27 cellular contexts compared by ENCODE assay signal in genomic region chr12:60451457-60451856, GRCh38.
"Had no signal": no experiment of that assay in that cellular context is flagged by ENCODE, and none has a peak within 500 bp of the region (broad histone marks: within the 10 kb centered on the region; RNA-seq: fewer than 3 reads in every experiment).

No MANE protein-coding gene starts in this region.

- H3K4me3 ChIP-seq: ascending aorta, breast epithelium, cardiac muscle cell, colonic mucosa, esophagus squamous epithelium, gastroesophageal sphincter had no signal

- H3K4me1 ChIP-seq: ascending aorta, breast epithelium, colonic mucosa, esophagus squamous epithelium, gastroesophageal sphincter had no signal

- DNase-seq: activated CD4-positive, alpha-beta memory T cell treated with anti-CD3 and anti-CD28 coated beads for 36 hours; activated CD4-positive, alpha-beta T cell treated with anti-CD3 and anti-CD28 coated beads for 36 hours; activated CD4-positive, alpha-beta T cell treated with anti-CD3 and anti-CD28 coated beads, Interleukin-2, amount 10 ng/mL, durations not matched to agents 24 days and 14 days; activated CD4-positive, CD25-positive, alpha-beta regulatory T cell; activated CD4-positive, CD25-positive, alpha-beta regulatory T cell treated with anti-CD3 and anti-CD28 coated beads, Interleukin-2, amount 50 U/mL, for 72 hours; activated CD8-positive, alpha-beta memory T cell treated with anti-CD3 and anti-CD28 coated beads, Interleukin-2, amount 10 ng/mL, durations not matched to agents 7 days and 5 days; activated CD8-positive, alpha-beta memory T cell treated with anti-CD3 and anti-CD28 coated beads, Interleukin-2, amount 50 U/mL, for 4 hours; activated CD8-positive, alpha-beta T cell treated with anti-CD3 and anti-CD28 coated beads, Interleukin-2, amount 10 ng/mL, durations not matched to agents 7 days and 5 days; activated effector memory CD4-positive, alpha-beta T cell treated with anti-CD3 and anti-CD28 coated beads, Interleukin-2, amount 50 U/mL, for 16 hours; activated naive CD4-positive, alpha-beta T cell treated with anti-CD3 and anti-CD28 coated beads for 36 hours; activated naive CD8-positive, alpha-beta T cell treated with anti-CD3 and anti-CD28 coated beads, Interleukin-2, amount 10 ng/mL, durations not matched to agents 7 days and 5 days; activated T-cell treated with anti-CD3 and anti-CD28 coated beads, Interleukin-2, amount 50 U/mL, for 1 hour; activated T-cell treated with anti-CD3 and anti-CD28 coated beads, Interleukin-2, amount 50 U/mL, for 48 hours; central memory CD4-positive, alpha-beta T cell; cerebellar nuclear complex; colonic mucosa; effector CD8-positive, alpha-beta T cell; esophagus squamous epithelium; foreskin melanocyte; T-helper 2 cell had no signal

- H3K36me3 ChIP-seq: ascending aorta, breast epithelium, cardiac muscle cell, colonic mucosa, esophagus squamous epithelium, gastroesophageal sphincter had no signal

- H3K9me3 ChIP-seq: ascending aorta, breast epithelium, colonic mucosa, esophagus squamous epithelium, gastroesophageal sphincter had no signal

- H3K27ac ChIP-seq: ascending aorta, breast epithelium, cardiac muscle cell, colonic mucosa, epithelial cell of prostate, esophagus squamous epithelium, gastroesophageal sphincter had no signal

- H3K27me3 ChIP-seq: ascending aorta, breast epithelium, cardiac muscle cell, colonic mucosa, esophagus squamous epithelium, gastroesophageal sphincter had no signal

- ATAC-seq: activated CD4-positive, alpha-beta T cell treated with anti-CD3 and anti-CD28 coated beads for 36 hours; activated CD8-positive, alpha-beta memory T cell treated with anti-CD3 and anti-CD28 coated beads, Interleukin-2, amount 10 ng/mL, durations not matched to agents 7 days and 5 days; activated CD8-positive, alpha-beta T cell treated with anti-CD3 and anti-CD28 coated beads, Interleukin-2, amount 10 ng/mL, durations not matched to agents 7 days and 5 days; gastroesophageal sphincter had no signal

- FAIRE-seq: endometrium, endothelial cell of umbilical vein had no signal
